Comparison of ENCODE assay signal across 8 cellular contexts in genomic region chr7:149838224-149838991, GRCh38. TPM values are rescaled to one million over a fixed set of nuclear protein-coding genes. Genes with fewer than 3 reads are reported as not detected.
A peak's percentile ranks its signal among the peaks of the same experiment; 100 is the strongest.
DNase-seq lines count a peak whose midpoint lies in the region; TF ChIP-seq lines count a peak whose summit lies in the region.

Gene ZNF862, plus strand, starts transcription at chr7:149838375. Its CDS starts 237 bp downstream, at chr7:149838612.

- peaks cover 9% of the 10 kb centered on the region for H3K4me1 ChIP-seq in effector memory CD4-positive, alpha-beta T cell (ENCODE audit: control insufficient read depth, insufficient read depth, low read length, poor library complexity, severe bottlenecking)

- no peaks in the 10 kb centered on the region for H3K36me3 ChIP-seq in effector memory CD4-positive, alpha-beta T cell (ENCODE audit: control insufficient read depth, insufficient read depth, low read length)

- no peaks in the 10 kb centered on the region for H3K9me3 ChIP-seq in effector memory CD4-positive, alpha-beta T cell (ENCODE audit: control insufficient read depth, low read length)

- no peaks in the 10 kb centered on the region for H3K27me3 ChIP-seq in effector memory CD4-positive, alpha-beta T cell (replicated peaks; ENCODE audit: control insufficient read depth, insufficient read depth, low read length, poor library complexity, severe bottlenecking)

- CTCF ChIA-PET in activated CD8-positive, alpha-beta memory T cell treated with anti-CD3 and anti-CD28 coated beads for 36 hours (lab: Charles Lee), result interaction anchor here (1.7 to 2.2 kb wide), 2 partner anchors 31 to 33 kb away, joined by 6 to 7 read pairs; no protein-coding TSS in a partner anchor

- POLR2A ChIA-PET in activated CD8-positive, alpha-beta memory T cell treated with anti-CD3 and anti-CD28 coated beads for 36 hours (lab: Charles Lee), result interaction anchor here (0.7 to 1.5 kb wide), 5 partner anchors 11 to 482 kb away, joined by 3 to 20 read pairs (median 4); no protein-coding TSS in a partner anchor

- TF ChIP-seq CTCF in GM20000 (IDR thresholded peaks at IDR 0.05; ENCODE audit: extremely low read depth, missing control alignments), result no peak

- H3K4me3 ChIP-seq in effector memory CD4-positive, alpha-beta T cell (ENCODE audit: insufficient read depth, low read depth, low read length, poor library complexity, severe bottlenecking), result peak within 1 kb of the TSS; percentile 82

- peak; percentile 87 for DNase-seq in CMK (ENCODE audit: low read depth)
- peak; percentile 99 for DNase-seq in GM20000 (ENCODE audit: low spot score)
- DNase-seq in HT-29 (ENCODE audit: low spot score), result peak; percentile 99
- peak; percentile 85 to 89 for DNase-seq in NOMO-1 (lab: John Stamatoyannopoulos, UW; ENCODE audit: unreplicated experiment in 2 of 2)
- peak; percentile 90 to 94 (median 93) for DNase-seq in effector memory CD4-positive, alpha-beta T cell
- peak; percentile 98 for DNase-seq in medulla oblongata (ENCODE audit: extremely low spot score)
- DNase-seq in stimulated activated CD8-positive, alpha-beta memory T cell treated with anti-CD3 and anti-CD28 coated beads, Interleukin-12 subunit alpha, Interleukin-12 subunit beta, amount 100 ng/mL, for 1 hour (ENCODE audit: low read depth), result peak; percentile 93

- peak within 1 kb of the TSS; percentile 68 for H3K27ac ChIP-seq in effector memory CD4-positive, alpha-beta T cell (ENCODE audit: insufficient read depth, low read length, poor library complexity, severe bottlenecking)

RNA-seq across cellular contexts. Expression of gene ZNF862, which starts in this region (rescaled TPM):
- 8.8 and 11.7 TPM in 2 replicates for total RNA-seq in HT-29 (2014; rRNA removed; shearing (Covaris generic))
- 10 to 100 TPM; 11.0 to 11.1 TPM for total RNA-seq in activated CD8-positive, alpha-beta memory T cell treated with anti-CD3 and anti-CD28 coated beads for 36 hours

Comparison
In these comparisons a context has a peak if more than half of its experiments do, and no peak if none do; other contexts are left out.
1. Peak in every context shown above with its lines: DNase-seq, H3K4me3 ChIP-seq and H3K27ac ChIP-seq.